ENCODE assay signal across 9 cellular contexts in genomic region chr17:7263071-7263800, GRCh38. TPM values are rescaled to one million over a fixed set of nuclear protein-coding genes. Genes with fewer than 3 reads are reported as not detected.
A peak's percentile ranks its signal among the peaks of the same experiment; 100 is the strongest.
DNase-seq lines count a peak whose midpoint lies in the region; ATAC-seq and TF ChIP-seq lines count a peak whose summit lies in the region.
"Had no signal": no experiment of that assay in that cellular context is flagged by ENCODE, and none has a peak within 500 bp of the region (broad histone marks: within the 10 kb centered on the region; RNA-seq: fewer than 3 reads in every experiment).

No MANE protein-coding gene starts in this region.

- peaks cover 3% of the 10 kb centered on the region for H3K36me3 ChIP-seq in Panc1 (ENCODE audit: control insufficient read depth, insufficient read depth, low read length)

- no peaks in the 10 kb centered on the region for H3K27me3 ChIP-seq in Panc1 (ENCODE audit: control insufficient read depth, insufficient read depth, low read length)

- H3K4me1 ChIP-seq in Panc1 (ENCODE audit: control insufficient read depth, insufficient read depth, low read length), result peaks cover 22% of the 10 kb centered on the region

- peak overlapping the region; percentile 81 for H3K27ac ChIP-seq in Panc1 (ENCODE audit: low read length)

- no peaks in the 10 kb centered on the region for H3K9me3 ChIP-seq in Panc1 (ENCODE audit: control insufficient read depth, insufficient read depth, low read depth, low read length)

- CTCF ChIA-PET in Panc1 (lab: Charles Lee), result interaction anchor here (0.6 kb wide), 1 partner anchor 197 kb away, joined by 10 read pairs; no protein-coding TSS in a partner anchor

- POLR2A ChIA-PET in Panc1 (lab: Charles Lee), result no interaction called here

- peak overlapping the region; percentile 50 to 65 for H3K4me3 ChIP-seq in Panc1 (ENCODE audit: low read depth in 2 of 2, low read length in 2 of 2)
- peak overlapping the region; percentile 22 for H3K4me3 ChIP-seq in fibroblast of the aortic adventitia (ENCODE audit: low read depth, low read length)

- ATAC-seq in Panc1 (peak; percentile 63), HG02571 (IDR thresholded peaks at IDR 0.05; ENCODE audit: unreplicated experiment) (no peak), HG02884 (IDR thresholded peaks at IDR 0.05; ENCODE audit: unreplicated experiment) (no peak)

- DNase-seq in NCI-H345 (lab: John Stamatoyannopoulos, UW) (peak; percentile 22), NCI-H345 treated with DMSO at 0.1 percent for 48 hours (lab: John Stamatoyannopoulos, UW; ENCODE audit: unreplicated experiment) (no peak), Panc1 (ENCODE audit: low read depth, low spot score) (no peak), fibroblast of the aortic adventitia (ENCODE audit: low read depth) (no peak), renal cortical epithelial cell (ENCODE audit: low read depth) (peak; percentile 31), H4 (ENCODE audit: low spot score) (no peak)

- intact Hi-C loops in Panc1 (cut with micrococcal nuclease; ENCODE audit: unreplicated experiment), result no loop called here

- in situ Hi-C loops in Panc1 (cut with HindIII; ENCODE audit: low pct_unique_long_range_greater_than_20kb, low sequenced_read_pairs), result no loop called here

- BruUV-seq in Panc1 (replicated peaks; lab: Mats Ljungman, UMichigan), result no TSS peak

- TF ChIP-seq CTCF in Panc1 (IDR thresholded peaks at IDR 0.05), result no peak
- no peak for TF ChIP-seq CTCF in fibroblast of the aortic adventitia (IDR thresholded peaks at IDR 0.05; ENCODE audit: insufficient read depth, low read length)

RNA-seq across cellular contexts. Expression of gene CLDN7, which starts 1.0 kb away (rescaled TPM):
- 43.1 TPM for total RNA-seq in Panc1 (2021; ENCODE audit: unreplicated experiment)
- 75.3 TPM for polyA plus RNA-seq in Panc1 (2012; ENCODE audit: insufficient read length)
- 3.0 TPM in 1 of 2 replicates, not detected in the other for total RNA-seq in fibroblast of the aortic adventitia (ENCODE audit: low replicate concordance)
- 25.1 and 306 TPM in 2 replicates for total RNA-seq in renal cortical epithelial cell
- total RNA-seq in H4 (2014; rRNA removed; shearing (Covaris generic)), result not detected in 2 replicates

RNA-seq across cellular contexts. Expression of gene ELP5, which starts 11.2 kb away (rescaled TPM):
- total RNA-seq in Panc1 (2021; ENCODE audit: unreplicated experiment) (89.5 TPM), fibroblast of the aortic adventitia (ENCODE audit: low replicate concordance) (31.6 and 35.6 TPM in 2 replicates), renal cortical epithelial cell (22.1 and 24.8 TPM in 2 replicates)
- 100 TPM for polyA plus RNA-seq in Panc1 (2012; ENCODE audit: insufficient read length)
- total RNA-seq in H4 (2014; rRNA removed; shearing (Covaris generic)), result 25.1 and 30.0 TPM in 2 replicates

RNA-seq across cellular contexts. Expression of gene CTDNEP1, which starts 11.7 kb away (rescaled TPM):
- total RNA-seq in Panc1 (2021; ENCODE audit: unreplicated experiment), result 132 TPM
- 151 TPM for polyA plus RNA-seq in Panc1 (2012; ENCODE audit: insufficient read length)
- total RNA-seq in fibroblast of the aortic adventitia (ENCODE audit: low replicate concordance), result 15.3 and 41.2 TPM in 2 replicates
- total RNA-seq in renal cortical epithelial cell, result 19.4 and 53.9 TPM in 2 replicates
- 18.2 and 19.8 TPM in 2 replicates for total RNA-seq in H4 (2014; rRNA removed; shearing (Covaris generic))

RNA-seq across cellular contexts. Expression of gene SLC2A4, which starts 18.3 kb away (rescaled TPM):
- total RNA-seq in Panc1 (2021; ENCODE audit: unreplicated experiment), result 0.31 TPM
- 0.38 TPM for polyA plus RNA-seq in Panc1 (2012; ENCODE audit: insufficient read length)
- 0.18 TPM in 1 of 2 replicates, not detected in the other for total RNA-seq in fibroblast of the aortic adventitia (ENCODE audit: low replicate concordance)
- 0.30 and 0.35 TPM in 2 replicates for total RNA-seq in renal cortical epithelial cell
- 0.17 and 0.23 TPM in 2 replicates for total RNA-seq in H4 (2014; rRNA removed; shearing (Covaris generic))
- polyA plus RNA-seq: neural cell had no signal

RNA-seq across cellular contexts. Expression of gene GABARAP, which starts 21.0 kb away (rescaled TPM):
- 289 TPM for total RNA-seq in Panc1 (2021; ENCODE audit: unreplicated experiment)
- polyA plus RNA-seq in Panc1 (2012; ENCODE audit: insufficient read length), result 175 TPM
- total RNA-seq in fibroblast of the aortic adventitia (ENCODE audit: low replicate concordance), result 293 and 420 TPM in 2 replicates
- 137 and 148 TPM in 2 replicates for total RNA-seq in renal cortical epithelial cell
- 396 and 471 TPM in 2 replicates for total RNA-seq in H4 (2014; rRNA removed; shearing (Covaris generic))

Comparison
In these comparisons a context has a peak if more than half of its experiments do, and no peak if none do; other contexts are left out.
1. DNase-seq: peak in NCI-H345 (single experiment) and renal cortical epithelial cell (single experiment); none in NCI-H345 treated with DMSO at 0.1 percent for 48 hours (single experiment), Panc1 (single experiment), fibroblast of the aortic adventitia (single experiment) and H4 (single experiment).